12 cellular contexts compared by ENCODE assay signal in the genomic region with DNA sequence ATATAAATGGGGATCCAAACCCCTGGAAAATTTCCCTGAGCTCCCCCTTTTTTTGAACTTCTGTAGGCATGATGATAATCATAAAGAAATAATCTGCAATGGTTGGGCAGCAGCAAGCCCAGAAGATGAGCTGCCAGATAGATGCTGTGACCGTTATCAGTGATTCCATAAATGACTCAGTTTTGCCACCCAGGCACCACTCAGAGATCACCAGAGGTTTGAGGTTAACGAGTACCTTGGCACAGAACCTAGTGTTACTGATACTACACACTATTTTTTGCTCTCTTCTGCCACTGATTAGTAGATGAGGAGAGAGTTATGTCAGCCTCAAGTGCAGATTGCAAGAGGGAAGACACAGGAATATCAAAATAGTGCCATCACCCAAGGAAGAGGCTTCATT.
A peak's percentile ranks its signal among the peaks of the same experiment; 100 is the strongest.
DNase-seq lines count a peak whose midpoint lies in the region; ATAC-seq lines count a peak whose summit lies in the region.
"Had no signal": no experiment of that assay in that cellular context is flagged by ENCODE, and none has a peak within 500 bp of the region (broad histone marks: within the 10 kb centered on the region; RNA-seq: fewer than 3 reads in every experiment).

No MANE protein-coding gene starts in this region.

- H3K4me3 Mint-ChIP-seq in activated naive CD8-positive, alpha-beta T cell treated with anti-CD3 and anti-CD28 coated beads for 36 hours, result no peak overlapping the region
- H3K4me3 Mint-ChIP-seq: mesothelial cell of epicardium had no signal

- DNase-seq in NK-92 treated with Interleukin-12 subunit alpha and Interleukin-12 subunit beta, amount 100 ng/mL, for 24 hours (lab: John Stamatoyannopoulos, UW), result peak; percentile 33
- no peak for DNase-seq in NK-92 (lab: John Stamatoyannopoulos, UW; ENCODE audit: unreplicated experiment)
- DNase-seq in RPMI7951 (ENCODE audit: low read depth), result peak; percentile 55
- peak; percentile 38 for DNase-seq in activated naive CD8-positive, alpha-beta T cell treated with anti-CD3 and anti-CD28 coated beads for 36 hours
- peak; percentile 21 to 23 for DNase-seq in stimulated activated CD8-positive, alpha-beta memory T cell treated with anti-CD3 and anti-CD28 coated beads, Interleukin-7, amount 100 ng/mL, for 4 hours (ENCODE audit: low read depth in 2 of 2)
- DNase-seq in AG08396 (ENCODE audit: low spot score), result no peak
- DNase-seq: hypothalamus, NCI-H1694 treated with DMSO at 0.1 percent for 48 hours, stomach had no signal

- no peaks in the 10 kb centered on the region for H3K27me3 Mint-ChIP-seq in activated naive CD8-positive, alpha-beta T cell treated with anti-CD3 and anti-CD28 coated beads for 36 hours

- peaks cover 5% of the 10 kb centered on the region for H3K36me3 Mint-ChIP-seq in activated naive CD8-positive, alpha-beta T cell treated with anti-CD3 and anti-CD28 coated beads for 36 hours
- H3K36me3 Mint-ChIP-seq: mesothelial cell of epicardium had no signal

- H3K27ac Mint-ChIP-seq in activated naive CD8-positive, alpha-beta T cell treated with anti-CD3 and anti-CD28 coated beads for 36 hours, result peak overlapping the region; percentile 78
- H3K27ac Mint-ChIP-seq: mesothelial cell of epicardium had no signal

- peaks cover 45% of the 10 kb centered on the region for H3K4me1 Mint-ChIP-seq in activated naive CD8-positive, alpha-beta T cell treated with anti-CD3 and anti-CD28 coated beads for 36 hours

- no peaks in the 10 kb centered on the region for H3K9me3 Mint-ChIP-seq in activated naive CD8-positive, alpha-beta T cell treated with anti-CD3 and anti-CD28 coated beads for 36 hours
- H3K9me3 Mint-ChIP-seq: mesothelial cell of epicardium had no signal

- no peak for ATAC-seq in GM21367 (IDR thresholded peaks at IDR 0.05; ENCODE audit: unreplicated experiment)
- ATAC-seq in GM18519 (IDR thresholded peaks at IDR 0.05; ENCODE audit: low FRiP score, unreplicated experiment), result no peak

Comparison
In these comparisons a context has a peak if more than half of its experiments do, and no peak if none do; other contexts are left out.
1. DNase-seq: peak in NK-92 treated with Interleukin-12 subunit alpha and Interleukin-12 subunit beta, amount 100 ng/mL, for 24 hours (single experiment), RPMI7951 (single experiment), activated naive CD8-positive, alpha-beta T cell treated with anti-CD3 and anti-CD28 coated beads for 36 hours (single experiment) and stimulated activated CD8-positive, alpha-beta memory T cell treated with anti-CD3 and anti-CD28 coated beads, Interleukin-7, amount 100 ng/mL, for 4 hours (2 of 2); none in NK-92 (single experiment) and AG08396 (single experiment).